13 cellular contexts compared by ENCODE assay signal in the genomic region with DNA sequence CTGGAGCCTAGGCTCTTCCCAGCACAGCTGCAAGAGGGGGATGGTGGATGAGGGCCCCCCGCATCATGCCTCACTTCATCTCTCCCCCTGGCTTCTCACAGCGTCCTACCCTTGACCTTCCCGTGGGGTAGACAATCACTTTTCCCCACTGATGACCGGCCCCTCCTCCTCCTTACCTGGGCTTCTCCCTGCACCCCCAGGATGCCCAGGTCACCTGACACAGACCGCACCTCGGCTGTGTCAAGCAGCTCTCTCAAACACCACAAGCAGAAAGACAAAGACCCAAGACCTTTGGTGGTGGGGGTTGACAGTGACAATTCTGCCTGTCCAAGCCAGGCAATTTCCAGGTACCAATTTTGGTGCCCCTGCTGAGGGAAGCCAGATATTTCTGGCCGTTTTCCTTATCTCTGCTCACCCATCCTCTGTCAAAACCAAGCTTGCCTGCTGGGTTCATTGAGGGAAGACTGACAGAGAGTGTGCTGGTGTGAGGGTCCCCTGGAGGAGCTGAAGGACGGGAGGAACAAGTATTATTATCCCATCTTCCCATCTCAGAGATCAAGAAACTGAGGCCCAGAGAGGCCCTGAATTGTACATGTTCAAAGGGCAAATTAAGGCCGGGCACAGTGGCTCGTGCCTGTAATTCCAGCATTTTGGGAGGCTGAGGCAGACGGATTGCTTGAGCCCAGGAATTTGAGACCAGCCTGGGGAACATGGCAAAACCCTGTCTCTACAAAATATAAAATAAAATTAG. TPM values are rescaled to one million over a fixed set of nuclear protein-coding genes. Genes with fewer than 3 reads are reported as not detected.
DNase-seq lines count a peak whose midpoint lies in the region; ATAC-seq, FAIRE-seq and TF ChIP-seq lines count a peak whose summit lies in the region.
"Had no signal": no experiment of that assay in that cellular context is flagged by ENCODE, and none has a peak within 500 bp of the region (broad histone marks: within the 10 kb centered on the region; RNA-seq: fewer than 3 reads in every experiment).

No MANE protein-coding gene starts in this region.

- H4K91ac ChIP-seq in IMR-90 (ENCODE audit: insufficient read depth, low read depth, low read length): peak overlapping the region; percentile 81

- peaks cover 0 to 28% of the 10 kb centered on the region in 2 experiments; a peak in 2 of 4 replicates for H3K79me1 ChIP-seq in IMR-90 (ENCODE audit: low read depth in 1 of 2, low read length in 2 of 2)

- H4K8ac ChIP-seq in IMR-90 (ENCODE audit: low read depth in 2 of 2, low read length in 2 of 2): peak overlapping the region; percentile 12 to 79; a peak in 3 of 4 replicates

- intact Hi-C loops in IMR-90 (cut with micrococcal nuclease) (no loop called here), K562 (cut with micrococcal nuclease) (no loop called here)

- peak overlapping the region; percentile 84; the same call in 2 of the 3 replicates for H2BK15ac ChIP-seq in IMR-90 (ENCODE audit: low read depth, low read length)

- TF ChIP-seq RAD21 in IMR-90 (IDR thresholded peaks at IDR 0.05; ENCODE audit: low read length) (no peak), K562 (CRISPR knock-in tag; conservative IDR thresholded peaks at IDR 0.05 in 1 of 2, IDR thresholded peaks at IDR 0.05 in 1 of 2) (no peak)

- no peaks in the 10 kb centered on the region for H3K27me3 ChIP-seq in IMR-90 (ENCODE audit: control insufficient read depth, insufficient read depth, low read length)
- H3K27me3 ChIP-seq in K562 (ENCODE audit: control insufficient read depth in 2 of 2, insufficient read depth in 2 of 2, low read length in 2 of 2): no peaks in the 10 kb centered on the region

- H3K36me3 ChIP-seq in IMR-90 (ENCODE audit: control insufficient read depth, insufficient read depth, low read length) (no peaks in the 10 kb centered on the region), K562 (ENCODE audit: control insufficient read depth, insufficient read depth, low read length) (no peaks in the 10 kb centered on the region)

- H2BK20ac ChIP-seq in IMR-90 (ENCODE audit: low read depth, low read length): peak overlapping the region; percentile 46

- H3K79me2 ChIP-seq in K562 (ENCODE audit: control insufficient read depth, insufficient read depth, low read length): no peaks in the 10 kb centered on the region

- no peak for ATAC-seq in IMR-90 (ENCODE audit: low read depth)
- no peak for ATAC-seq in K562
- no peak for ATAC-seq in naive thymus-derived CD8-positive, alpha-beta T cell
- ATAC-seq in HG03460 (IDR thresholded peaks at IDR 0.05; ENCODE audit: unreplicated experiment): no peak

- H3K9me1 ChIP-seq in IMR-90 (ENCODE audit: insufficient read depth, low read length) (peaks cover 27% of the 10 kb centered on the region), K562 (ENCODE audit: control insufficient read depth, insufficient read depth, low read length) (peaks cover 2% of the 10 kb centered on the region)

- H3K4me1 Mint-ChIP-seq in naive thymus-derived CD8-positive, alpha-beta T cell: peaks cover 22 to 57% (median 40%) of the 10 kb centered on the region in 4 donors

- no peaks in the 10 kb centered on the region for H3K9me3 Mint-ChIP-seq in naive thymus-derived CD8-positive, alpha-beta T cell

- H3K27me3 Mint-ChIP-seq in naive thymus-derived CD8-positive, alpha-beta T cell: no peaks in the 10 kb centered on the region

- H3K27ac ChIP-seq in 22Rv1 (0 out of 2 replicates have a peak overlapping the region, but pooled peaks have one; percentile 9), IMR-90 (ENCODE audit: insufficient read depth, low read length) (peak overlapping the region; percentile 18), K562 (ENCODE audit: extremely low read depth, low read depth, low read length) (no peak overlapping the region)

- H3K9ac ChIP-seq in IMR-90 (ENCODE audit: low read depth, low read length) (no peak overlapping the region), K562 (ENCODE audit: insufficient read depth in 1 of 2, low read depth in 2 of 2, low read length in 2 of 2) (peak overlapping the region in 1 of 2 experiments; percentile 68; a peak in 2 of 4 replicates)

- peak overlapping the region; percentile 29 for H2BK120ac ChIP-seq in IMR-90 (ENCODE audit: low read depth, low read length)

- TF ChIP-seq POLR2A in IMR-90 (IDR thresholded peaks at IDR 0.05; ENCODE audit: low read depth, low read length): no peak
- no peak for TF ChIP-seq POLR2A in K562 (conservative IDR thresholded peaks at IDR 0.05)

- dilution Hi-C loops in IMR-90 (cut with HindIII; ENCODE audit: low sequenced_read_pairs, unreplicated experiment): no loop called here

- H2AFZ ChIP-seq in IMR-90 (replicated peaks; ENCODE audit: low read length, poor library complexity): peak overlapping the region; percentile 79
- no peak overlapping the region for H2AFZ ChIP-seq in K562 (ENCODE audit: low read depth, low read length)

- peak overlapping the region; percentile 3 for H2BK5ac ChIP-seq in IMR-90 (ENCODE audit: low read depth, low read length, poor library complexity, severe bottlenecking)

- H3K4ac ChIP-seq in IMR-90 (ENCODE audit: low read depth, low read length): peak overlapping the region; percentile 43

- H3K4me3 Mint-ChIP-seq in naive thymus-derived CD8-positive, alpha-beta T cell: peak overlapping the region in 1 of 10 donors; percentile 23

- CTCF ChIA-PET in IMR-90 (lab: Yijun Ruan, JAX) (no interaction called here), K562 (lab: Yijun Ruan, JAX; ENCODE audit: low intra/inter-chr PET ratio) (no interaction called here)

- WGBS in IMR-90 (ENCODE audit: extremely low coverage in 2 of 2, insufficient read length in 1 of 2), 2 experiments: no CpG with 5 or more reads among the region's 11 CpGs
- WGBS in K562 (ENCODE audit: insufficient coverage, low coverage, missing lambda C conversion rate): 46% methylated on average over 9 of the region's 11 CpGs

- H3K23ac ChIP-seq in IMR-90 (ENCODE audit: low read depth, low read length): peak overlapping the region; percentile 23; the same call in 1 of the 2 replicates

- BruUV-seq in IMR-90 (replicated peaks; lab: Mats Ljungman, UMichigan) (no TSS peak), K562 (replicated peaks; lab: Mats Ljungman, UMichigan) (no TSS peak)

- no peak for FAIRE-seq in K562 (lab: Jason Lieb, UNC)
- FAIRE-seq: GM18507 had no signal

- H3K4me3 ChIP-seq in IMR-90 (ENCODE audit: insufficient read depth, low read depth, low read length) (no peak overlapping the region), K562 (no peak overlapping the region)

- no peak for TF ChIP-seq EP300 in K562 (IDR thresholded peaks at IDR 0.05; ENCODE audit: low read length)

- TF ChIP-seq CTCF in 22Rv1 (IDR thresholded peaks at IDR 0.05) (no peak), IMR-90 (conservative IDR thresholded peaks at IDR 0.05; ENCODE audit: low read depth, low read length) (no peak), K562 (IDR thresholded peaks at IDR 0.05 in 2 of 3, conservative IDR thresholded peaks at IDR 0.05 in 1 of 3; ENCODE audit: insufficient read depth in 2 of 3, low read depth in 1 of 3, low read length in 3 of 3) (no peak)

- peaks cover 0 to 17% (median 0%) of the 10 kb centered on the region in 3 donors for H3K36me3 Mint-ChIP-seq in naive thymus-derived CD8-positive, alpha-beta T cell

- no peaks in the 10 kb centered on the region for H3K9me3 ChIP-seq in IMR-90 (ENCODE audit: control insufficient read depth, insufficient read depth, low read length)
- H3K9me3 ChIP-seq in K562 (replicated peaks; ENCODE audit: control insufficient read depth, insufficient read depth, low read depth, low read length): no peaks in the 10 kb centered on the region

- H4K5ac ChIP-seq in IMR-90 (ENCODE audit: low read depth, low read length): peak overlapping the region; percentile 69

- H3K27ac Mint-ChIP-seq in naive thymus-derived CD8-positive, alpha-beta T cell: peak overlapping the region in 9 of 10 donors; percentile 63 to 92 (median 81)

- H3K18ac ChIP-seq in IMR-90 (ENCODE audit: low read depth, low read length): peak overlapping the region; percentile 47

- peak overlapping the region; percentile 82 for H2AK5ac ChIP-seq in IMR-90 (ENCODE audit: low read depth, low read length)

- peaks cover 26% of the 10 kb centered on the region for H3K4me1 ChIP-seq in IMR-90 (ENCODE audit: control insufficient read depth, insufficient read depth, low read length)
- H3K4me1 ChIP-seq in K562 (replicated peaks in 1 of 2; ENCODE audit: control insufficient read depth in 2 of 2, insufficient read depth in 2 of 2, low read length in 2 of 2): peaks cover 8 to 33% of the 10 kb centered on the region in 2 experiments; a peak in 4 of 5 replicates

- POLR2A ChIA-PET in IMR-90 (lab: Charles Lee; ENCODE audit: unreplicated experiment): interaction anchor here (0.6 kb wide), 1 partner anchor 41 kb away, joined by 3 read pairs; no protein-coding TSS in a partner anchor
- POLR2A ChIA-PET in K562 (lab: Yijun Ruan, JAX): no interaction called here
- POLR2A ChIA-PET in naive thymus-derived CD8-positive, alpha-beta T cell (lab: Charles Lee): no interaction called here

- H3K14ac ChIP-seq in IMR-90 (replicated peaks; ENCODE audit: low read depth, low read length): peak overlapping the region; percentile 51

- H3K4me2 ChIP-seq in IMR-90 (ENCODE audit: low read depth, low read length) (peak overlapping the region; percentile 14; the same call in 1 of the 2 replicates), K562 (ENCODE audit: insufficient read depth, low read length) (no peak overlapping the region)

- in situ Hi-C loops in IMR-90 (cut with MboI; ENCODE audit: low sequenced_read_pairs): no loop called here
- in situ Hi-C loops in K562 (cut with MboI): no loop called here

- H2AK9ac ChIP-seq in IMR-90 (replicated peaks; ENCODE audit: low read depth, low read length, poor library complexity): peak overlapping the region; percentile 85

- no peak for DNase-seq in IMR-90
- DNase-seq in K562 (ENCODE audit: extremely low read depth in 1 of 4, low spot score in 3 of 4): no peak
- DNase-seq in naive thymus-derived CD8-positive, alpha-beta T cell: no peak
- DNase-seq in hippocampal formation (lab: John Stamatoyannopoulos, UW): no peak
- DNase-seq in NCI-H2227 treated with DMSO at 0.1 percent for 48 hours (lab: John Stamatoyannopoulos, UW): no peak
- no peak for DNase-seq in activated effector memory CD4-positive, alpha-beta T cell treated with Interleukin-2 at 50 U/mL for 16 hours
- DNase-seq: amniotic stem cell; Karpas-422; stimulated activated CD4-positive, alpha-beta T cell treated with anti-CD3 and anti-CD28 coated beads, Interleukin-2, amount 100 ng/mL, for 24 hours; stimulated activated naive CD4-positive, alpha-beta T cell had no signal

- no peak overlapping the region for H3K56ac ChIP-seq in IMR-90 (ENCODE audit: extremely low read depth, insufficient read depth, low read length)

- no peaks in the 10 kb centered on the region for H4K20me1 ChIP-seq in IMR-90 (ENCODE audit: insufficient read depth, low read length)
- H4K20me1 ChIP-seq in K562 (replicated peaks; ENCODE audit: control insufficient read depth, insufficient read depth, low read length): no peaks in the 10 kb centered on the region

RNA-seq across cellular contexts. Expression of gene PLA2G6, which starts 8.3 kb away (rescaled TPM):
- total RNA-seq in IMR-90 (2012; rRNA removed) (3.9 and 6.1 TPM in 2 replicates), K562 (2014; rRNA removed) (9.1 and 9.7 TPM in 2 replicates), K562 (2014; rRNA removed; fragmentation: Illumina TruSeq; extraction: Trizol) (2.8 and 3.2 TPM in 2 replicates), K562 (2015; rRNA removed; fragmentation: Illumina TruSeq; extraction: Trizol) (2.1 TPM in 2 replicates), K562 (2021) (10.8 and 10.9 TPM in 2 replicates)
- polyA plus RNA-seq in IMR-90 (2012; rRNA removed) (10.3 TPM in 2 replicates), K562 (2011; rRNA removed) (10.9 and 18.1 TPM in 2 replicates), K562 (2014; fragmentation: Illumina TruSeq; extraction: Trizol) (7.9 and 9.7 TPM in 2 replicates), K562 (2014; fragmentation: Nextera tagmentation; extraction: Ambion mirVana) (under 1 TPM; 0.11 to 0.13 TPM), K562 (2014; rRNA removed) (8.8 and 12.2 TPM in 2 replicates)
- 2.1 and 4.1 TPM in 2 replicates for polyA plus RNA-seq in IMR-90 (2012; cell fraction: cytosol; rRNA removed)
- polyA plus RNA-seq in IMR-90 (2012; cell fraction: nucleus; rRNA removed; ENCODE audit: low replicate concordance): 109 and 145 TPM in 2 replicates
- 64.9 and 174 TPM in 2 replicates for total RNA-seq in K562 (2011; cell fraction: chromatin; rRNA removed; ENCODE audit: low replicate concordance)
- total RNA-seq in K562 (2011; cell fraction: nucleolus; rRNA removed): 86.7 and 90.4 TPM in 2 replicates
- 47.3 and 58.2 TPM in 2 replicates for total RNA-seq in K562 (2011; cell fraction: nucleoplasm; rRNA removed)
- 8.3 and 14.3 TPM in 2 replicates for polyA plus RNA-seq in K562 (2011; cell fraction: cytosol; rRNA removed)
- 109 and 177 TPM in 2 replicates for polyA plus RNA-seq in K562 (2011; cell fraction: nucleus; rRNA removed)
- polyA plus RNA-seq in K562 (2012): 14.3 and 16.8 TPM in 2 replicates
- 27.5 and 34.5 TPM in 2 replicates for polyA minus RNA-seq in K562 (2011; rRNA and poly(A)+ RNA removed)
- 13.3 and 26.9 TPM in 2 replicates for polyA minus RNA-seq in K562 (2011; cell fraction: cytosol; rRNA and poly(A)+ RNA removed)
- 90.7 and 117 TPM in 2 replicates for polyA minus RNA-seq in K562 (2011; cell fraction: nucleus; rRNA and poly(A)+ RNA removed)
- total RNA-seq in naive thymus-derived CD8-positive, alpha-beta T cell: 100 to 1,000 TPM; 173 to 186 TPM
- polyA plus RNA-seq in naive thymus-derived CD8-positive, alpha-beta T cell: 1 to 10 TPM; 2.6 to 7.2 (median 2.6) TPM

RNA-seq across cellular contexts. Expression of gene MAFF, which starts 28.5 kb away (rescaled TPM):
- total RNA-seq in IMR-90 (2012; rRNA removed): 18.3 and 24.2 TPM in 2 replicates
- polyA plus RNA-seq in IMR-90 (2012; rRNA removed): 25.9 and 29.5 TPM in 2 replicates
- 31.9 and 44.3 TPM in 2 replicates for polyA plus RNA-seq in IMR-90 (2012; cell fraction: cytosol; rRNA removed)
- polyA plus RNA-seq in IMR-90 (2012; cell fraction: nucleus; rRNA removed; ENCODE audit: low replicate concordance): 60.3 and 64.4 TPM in 2 replicates
- total RNA-seq in K562 (2011; cell fraction: chromatin; rRNA removed; ENCODE audit: low replicate concordance): 4.2 and 9.2 TPM in 2 replicates
- 5.4 and 6.7 TPM in 2 replicates for total RNA-seq in K562 (2011; cell fraction: nucleolus; rRNA removed)
- 6.3 and 7.8 TPM in 2 replicates for total RNA-seq in K562 (2011; cell fraction: nucleoplasm; rRNA removed)
- total RNA-seq in K562 (2014; rRNA removed): 8.0 and 8.9 TPM in 2 replicates
- total RNA-seq in K562 (2014; rRNA removed; fragmentation: Illumina TruSeq; extraction: Trizol): 4.5 and 5.2 TPM in 2 replicates
- total RNA-seq in K562 (2015; rRNA removed; fragmentation: Illumina TruSeq; extraction: Trizol): 1.9 and 2.1 TPM in 2 replicates
- 5.9 and 7.9 TPM in 2 replicates for total RNA-seq in K562 (2021)
- 3.3 and 5.4 TPM in 2 replicates for polyA plus RNA-seq in K562 (2011; rRNA removed)
- 3.1 and 11.0 TPM in 2 replicates for polyA plus RNA-seq in K562 (2011; cell fraction: cytosol; rRNA removed)
- 1.8 and 4.2 TPM in 2 replicates for polyA plus RNA-seq in K562 (2011; cell fraction: nucleus; rRNA removed)
- polyA plus RNA-seq in K562 (2012): 5.4 and 9.4 TPM in 2 replicates
- polyA plus RNA-seq in K562 (2014; fragmentation: Illumina TruSeq; extraction: Trizol): 5.8 and 6.1 TPM in 2 replicates
- polyA plus RNA-seq in K562 (2014; fragmentation: Nextera tagmentation; extraction: Ambion mirVana): under 1 TPM; 0.51 to 0.60 TPM
- polyA plus RNA-seq in K562 (2014; rRNA removed): 6.9 and 7.0 TPM in 2 replicates
- polyA minus RNA-seq in K562 (2011; rRNA and poly(A)+ RNA removed): 1.8 and 2.8 TPM in 2 replicates
- polyA minus RNA-seq in K562 (2011; cell fraction: cytosol; rRNA and poly(A)+ RNA removed): 2.8 and 3.2 TPM in 2 replicates
- polyA minus RNA-seq in K562 (2011; cell fraction: nucleus; rRNA and poly(A)+ RNA removed): 2.3 and 2.6 TPM in 2 replicates
- total RNA-seq in naive thymus-derived CD8-positive, alpha-beta T cell: 1 to 10 TPM; 5.5 to 6.2 TPM
- polyA plus RNA-seq in naive thymus-derived CD8-positive, alpha-beta T cell: 1 to 10 TPM; 2.6 to 3.3 (median 3.0) TPM
